Comparison of ENCODE assay signal across 27 cellular contexts in the genomic region with DNA sequence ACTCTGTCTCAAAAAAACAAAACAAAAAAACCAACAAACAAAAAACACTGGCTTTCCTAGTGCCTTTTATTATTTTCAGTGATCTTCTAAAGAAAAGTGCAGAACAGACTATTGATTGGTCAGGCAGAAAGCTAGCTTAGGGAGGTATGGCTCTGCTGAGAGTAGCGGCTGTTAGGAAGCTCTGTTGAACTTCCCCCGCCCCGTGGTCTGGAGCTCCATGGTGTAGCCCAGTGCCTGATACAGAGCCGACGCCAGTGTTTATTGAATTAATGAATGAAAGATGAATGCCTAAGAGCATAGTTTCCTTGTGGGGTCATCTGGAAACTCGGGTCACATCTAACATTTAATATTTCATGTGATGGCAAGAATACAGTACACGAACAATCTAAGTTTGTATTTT.
"Had no signal": no experiment of that assay in that cellular context is flagged by ENCODE, and none has a peak within 500 bp of the region (broad histone marks: within the 10 kb centered on the region; RNA-seq: fewer than 3 reads in every experiment).

No MANE protein-coding gene starts in this region.

- H3K27ac ChIP-seq: colonic mucosa, hepatocyte, psoas muscle, skin epidermis, spleen, thoracic aorta, tibial nerve, upper lobe of left lung had no signal

- FAIRE-seq: endometrium, frontal cortex, kidney, urothelium cell line had no signal

- H3K4me1 Mint-ChIP-seq: nephron progenitor cell had no signal

- H3K27me3 Mint-ChIP-seq: stimulated activated memory B cell treated with anti-CD40 and anti-IgM and Interleukin-4, amounts not matched to agents 10 μg/mL and 1 μg/mL and 100 μg/mL, for 72 hours had no signal

- H3K27ac Mint-ChIP-seq: dendritic cell treated with granulocyte-macrophage colony-stimulating factor and Interleukin-4, amounts not matched to agents 40 ng/mL and 50 ng/mL, for 4 days; memory B cell; mesothelial cell of epicardium; naive B cell; nephron progenitor cell; stimulated activated memory B cell treated with anti-CD40 and anti-IgM and Interleukin-4, amounts not matched to agents 10 μg/mL and 1 μg/mL and 100 μg/mL, for 72 hours had no signal

- H3K4me2 ChIP-seq: hepatocyte had no signal

- H3K79me2 ChIP-seq: hepatocyte had no signal

- H3K4me3 Mint-ChIP-seq: dendritic cell treated with granulocyte-macrophage colony-stimulating factor and Interleukin-4, amounts not matched to agents 40 ng/mL and 50 ng/mL, for 4 days; memory B cell; mesothelial cell of epicardium; naive B cell; nephron progenitor cell; stimulated activated memory B cell treated with anti-CD40 and anti-IgM and Interleukin-4, amounts not matched to agents 10 μg/mL and 1 μg/mL and 100 μg/mL, for 72 hours had no signal

- H3K4me3 ChIP-seq: colonic mucosa, heart left ventricle, hepatocyte, lung, mucosa of descending colon, psoas muscle, skin epidermis, spleen, thoracic aorta, tibial nerve, upper lobe of left lung had no signal

- H2AFZ ChIP-seq: hepatocyte had no signal

- H3K9me3 ChIP-seq: colonic mucosa, heart left ventricle, mucosa of descending colon, psoas muscle, spleen, thoracic aorta, tibial nerve, upper lobe of left lung had no signal

- ATAC-seq: heart left ventricle; left lobe of liver; mucosa of descending colon; psoas muscle; right cardiac atrium; stimulated activated memory B cell treated with anti-CD40 and anti-IgM and Interleukin-4, amounts not matched to agents 10 μg/mL and 1 μg/mL and 100 μg/mL, for 72 hours; stimulated activated naive CD8-positive, alpha-beta T cell treated with anti-CD3 and anti-CD28 coated beads, Interleukin-15, Interleukin-2, amounts not matched to agents 100 U/mL and 50 U/mL, for 24 hours had no signal

- H3K27me3 ChIP-seq: colonic mucosa, heart left ventricle, hepatocyte, spleen, tibial nerve, upper lobe of left lung had no signal

- H3K4me1 ChIP-seq: colonic mucosa, psoas muscle, spleen, upper lobe of left lung had no signal

- H3K9me3 Mint-ChIP-seq: dendritic cell treated with granulocyte-macrophage colony-stimulating factor and Interleukin-4, amounts not matched to agents 40 ng/mL and 50 ng/mL, for 4 days; nephron progenitor cell had no signal

- H3K36me3 ChIP-seq: colonic mucosa, heart left ventricle, spleen, thoracic aorta, tibial nerve, upper lobe of left lung had no signal

- DNase-seq: colonic mucosa; effector memory CD4-positive, alpha-beta T cell; heart left ventricle; kidney; mucosa of descending colon; naive B cell; nephron progenitor cell; posterior cingulate gyrus; psoas muscle; right cardiac atrium; spleen; stimulated activated CD4-positive, alpha-beta T cell treated with anti-CD3 and anti-CD28 coated beads, Interleukin-4, amount 100 ng/mL, for 4 hours; stimulated activated naive CD8-positive, alpha-beta T cell treated with anti-CD3 and anti-CD28 coated beads, Interleukin-15, Interleukin-2, amounts not matched to agents 100 U/mL and 50 U/mL, for 24 hours had no signal

- H3K36me3 Mint-ChIP-seq: mesothelial cell of epicardium; naive B cell; stimulated activated memory B cell treated with anti-CD40 and anti-IgM and Interleukin-4, amounts not matched to agents 10 μg/mL and 1 μg/mL and 100 μg/mL, for 72 hours had no signal
